ENCODE assay signal across 1 cellular context in the genomic region with DNA sequence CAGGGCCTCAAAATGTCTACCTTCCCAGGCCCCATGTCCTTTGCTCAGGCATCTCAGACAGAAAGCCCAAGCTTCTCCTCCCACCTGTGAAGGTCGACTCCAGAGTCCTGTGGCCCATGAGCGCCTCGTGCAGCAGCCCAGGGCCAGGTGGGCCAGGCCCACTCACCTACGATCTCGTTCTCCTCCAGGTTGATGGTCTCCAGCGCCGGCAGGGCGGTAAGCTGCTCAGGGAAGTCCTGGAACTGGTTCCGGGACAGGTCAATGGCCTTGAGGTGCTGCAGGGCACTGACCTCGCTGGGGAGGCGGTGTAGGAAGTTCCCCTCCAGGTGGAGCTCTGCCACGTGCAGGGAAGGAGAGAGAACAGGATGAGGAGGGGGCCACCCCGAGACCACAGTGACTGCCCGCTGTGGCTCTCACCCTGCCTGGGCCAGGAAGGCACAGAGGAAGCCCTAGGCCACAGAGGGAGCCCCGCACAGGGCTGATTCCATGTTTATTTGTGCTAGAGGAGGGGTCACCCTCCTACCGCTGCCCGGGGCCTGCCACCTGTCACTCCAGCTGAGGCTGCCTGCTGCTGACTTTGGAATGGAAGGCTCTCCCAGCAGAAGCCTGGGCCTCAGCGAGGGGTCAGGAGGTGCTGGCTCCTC.
A peak's percentile ranks its signal among the peaks of the same experiment; 100 is the strongest.
TF ChIP-seq lines count a peak whose summit lies in the region.

No MANE protein-coding gene starts in this region.

TF ChIP-seq in HepG2, 621 proteins besides CTCF, POLR2A, EP300 and RAD21 (continued from another document and continues in another):
- TF ChIP-seq, protein P1, sequence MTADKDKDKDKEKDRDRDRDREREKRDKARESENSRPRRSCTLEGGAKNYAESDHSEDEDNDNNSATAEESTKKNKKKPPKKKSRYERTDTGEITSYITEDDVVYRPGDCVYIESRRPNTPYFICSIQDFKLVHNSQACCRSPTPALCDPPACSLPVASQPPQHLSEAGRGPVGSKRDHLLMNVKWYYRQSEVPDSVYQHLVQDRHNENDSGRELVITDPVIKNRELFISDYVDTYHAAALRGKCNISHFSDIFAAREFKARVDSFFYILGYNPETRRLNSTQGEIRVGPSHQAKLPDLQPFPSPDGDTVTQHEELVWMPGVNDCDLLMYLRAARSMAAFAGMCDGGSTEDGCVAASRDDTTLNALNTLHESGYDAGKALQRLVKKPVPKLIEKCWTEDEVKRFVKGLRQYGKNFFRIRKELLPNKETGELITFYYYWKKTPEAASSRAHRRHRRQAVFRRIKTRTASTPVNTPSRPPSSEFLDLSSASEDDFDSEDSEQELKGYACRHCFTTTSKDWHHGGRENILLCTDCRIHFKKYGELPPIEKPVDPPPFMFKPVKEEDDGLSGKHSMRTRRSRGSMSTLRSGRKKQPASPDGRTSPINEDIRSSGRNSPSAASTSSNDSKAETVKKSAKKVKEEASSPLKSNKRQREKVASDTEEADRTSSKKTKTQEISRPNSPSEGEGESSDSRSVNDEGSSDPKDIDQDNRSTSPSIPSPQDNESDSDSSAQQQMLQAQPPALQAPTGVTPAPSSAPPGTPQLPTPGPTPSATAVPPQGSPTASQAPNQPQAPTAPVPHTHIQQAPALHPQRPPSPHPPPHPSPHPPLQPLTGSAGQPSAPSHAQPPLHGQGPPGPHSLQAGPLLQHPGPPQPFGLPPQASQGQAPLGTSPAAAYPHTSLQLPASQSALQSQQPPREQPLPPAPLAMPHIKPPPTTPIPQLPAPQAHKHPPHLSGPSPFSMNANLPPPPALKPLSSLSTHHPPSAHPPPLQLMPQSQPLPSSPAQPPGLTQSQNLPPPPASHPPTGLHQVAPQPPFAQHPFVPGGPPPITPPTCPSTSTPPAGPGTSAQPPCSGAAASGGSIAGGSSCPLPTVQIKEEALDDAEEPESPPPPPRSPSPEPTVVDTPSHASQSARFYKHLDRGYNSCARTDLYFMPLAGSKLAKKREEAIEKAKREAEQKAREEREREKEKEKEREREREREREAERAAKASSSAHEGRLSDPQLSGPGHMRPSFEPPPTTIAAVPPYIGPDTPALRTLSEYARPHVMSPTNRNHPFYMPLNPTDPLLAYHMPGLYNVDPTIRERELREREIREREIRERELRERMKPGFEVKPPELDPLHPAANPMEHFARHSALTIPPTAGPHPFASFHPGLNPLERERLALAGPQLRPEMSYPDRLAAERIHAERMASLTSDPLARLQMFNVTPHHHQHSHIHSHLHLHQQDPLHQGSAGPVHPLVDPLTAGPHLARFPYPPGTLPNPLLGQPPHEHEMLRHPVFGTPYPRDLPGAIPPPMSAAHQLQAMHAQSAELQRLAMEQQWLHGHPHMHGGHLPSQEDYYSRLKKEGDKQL (CRISPR knock-in tag; IDR thresholded peaks at IDR 0.05; ENCODE audit: low read depth) = 0 out of 2 replicates have a peak, but pooled peaks have one; percentile 60
- TF ChIP-seq GTF3A (CRISPR knock-in tag; conservative IDR thresholded peaks at IDR 0.05) (peak; percentile 92), ZNF772 (CRISPR knock-in tag; IDR thresholded peaks at IDR 0.05) (peak; percentile 39; the same call in 1 of the 2 replicates), NFATC3 (CRISPR knock-in tag; IDR thresholded peaks at IDR 0.05) (0 out of 2 replicates have a peak, but pooled peaks have one; percentile 71), EHMT2 (IDR thresholded peaks at IDR 0.05; ENCODE audit: borderline replicate concordance, low read depth, low read length) (no peak), ELF1 (CRISPR knock-in tag; IDR thresholded peaks at IDR 0.05) (peak; percentile 85), TARDBP (CRISPR knock-in tag; IDR thresholded peaks at IDR 0.05) (peak; percentile 71; the same call in 1 of the 2 replicates), ZNF563 (CRISPR knock-in tag; IDR thresholded peaks at IDR 0.05) (no peak; the same call in 1 of the 2 replicates), ERF (CRISPR knock-in tag; IDR thresholded peaks at IDR 0.05) (peak; percentile 65), ZNF776 (CRISPR knock-in tag; IDR thresholded peaks at IDR 0.05) (no peak), NCOR1 (IDR thresholded peaks at IDR 0.05; ENCODE audit: borderline replicate concordance, low read length) (no peak), SNRNP70 (IDR thresholded peaks at IDR 0.05; ENCODE audit: low read depth, low read length) (no peak), ZSCAN12 (CRISPR knock-in tag; IDR thresholded peaks at IDR 0.05) (no peak), PHF21A (CRISPR knock-in tag; IDR thresholded peaks at IDR 0.05) (peak; percentile 91; the same call in 1 of the 2 replicates), JUND (CRISPR knock-in tag; IDR thresholded peaks at IDR 0.05) (no peak), ZNF816 (CRISPR knock-in tag; IDR thresholded peaks at IDR 0.05; ENCODE audit: borderline replicate concordance) (peak; percentile 50; the same call in 1 of the 2 replicates), HNRNPLL (IDR thresholded peaks at IDR 0.05; ENCODE audit: low read depth, low read length, poor library complexity, severe bottlenecking) (no peak), TCF12 (IDR thresholded peaks at IDR 0.05) (no peak), TCF12 (CRISPR knock-in tag; IDR thresholded peaks at IDR 0.05) (no peak), ZNF292 (CRISPR knock-in tag; IDR thresholded peaks at IDR 0.05; ENCODE audit: borderline replicate concordance, low read depth) (peak; percentile 77), PITX1 (CRISPR knock-in tag; IDR thresholded peaks at IDR 0.05) (peak; percentile 56; the same call in 1 of the 2 replicates), ZNF83 (CRISPR knock-in tag; IDR thresholded peaks at IDR 0.05; ENCODE audit: borderline replicate concordance) (no peak; the same call in 1 of the 2 replicates), ZNF75D (CRISPR knock-in tag; IDR thresholded peaks at IDR 0.05; ENCODE audit: borderline replicate concordance) (no peak), ZNF761 (CRISPR knock-in tag; conservative IDR thresholded peaks at IDR 0.05) (peak; percentile 85; the same call in 1 of the 2 replicates), MTA1 (CRISPR knock-in tag; IDR thresholded peaks at IDR 0.05; ENCODE audit: borderline replicate concordance) (peak; percentile 69; the same call in 1 of the 2 replicates), ETV5 (CRISPR knock-in tag; IDR thresholded peaks at IDR 0.05; ENCODE audit: borderline replicate concordance) (peak; percentile 81), ZNF383 (CRISPR knock-in tag; IDR thresholded peaks at IDR 0.05; ENCODE audit: borderline replicate concordance) (no peak), ZNF3 (CRISPR knock-in tag; IDR thresholded peaks at IDR 0.05) (no peak; the same call in 1 of the 2 replicates), THAP11 (CRISPR knock-in tag; IDR thresholded peaks at IDR 0.05) (peak; percentile 90)
- TF ChIP-seq, protein P2, sequence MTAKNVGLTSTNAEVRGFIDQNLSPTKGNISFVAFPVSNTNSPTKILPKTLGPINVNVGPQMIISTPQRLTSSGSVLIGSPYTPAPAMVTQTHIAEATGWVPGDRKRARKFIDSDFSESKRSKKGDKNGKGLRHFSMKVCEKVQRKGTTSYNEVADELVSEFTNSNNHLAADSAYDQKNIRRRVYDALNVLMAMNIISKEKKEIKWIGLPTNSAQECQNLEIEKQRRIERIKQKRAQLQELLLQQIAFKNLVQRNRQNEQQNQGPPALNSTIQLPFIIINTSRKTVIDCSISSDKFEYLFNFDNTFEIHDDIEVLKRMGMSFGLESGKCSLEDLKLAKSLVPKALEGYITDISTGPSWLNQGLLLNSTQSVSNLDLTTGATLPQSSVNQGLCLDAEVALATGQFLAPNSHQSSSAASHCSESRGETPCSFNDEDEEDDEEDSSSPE (CRISPR knock-in tag; IDR thresholded peaks at IDR 0.05) = peak; percentile 92
- TF ChIP-seq, protein P3, sequence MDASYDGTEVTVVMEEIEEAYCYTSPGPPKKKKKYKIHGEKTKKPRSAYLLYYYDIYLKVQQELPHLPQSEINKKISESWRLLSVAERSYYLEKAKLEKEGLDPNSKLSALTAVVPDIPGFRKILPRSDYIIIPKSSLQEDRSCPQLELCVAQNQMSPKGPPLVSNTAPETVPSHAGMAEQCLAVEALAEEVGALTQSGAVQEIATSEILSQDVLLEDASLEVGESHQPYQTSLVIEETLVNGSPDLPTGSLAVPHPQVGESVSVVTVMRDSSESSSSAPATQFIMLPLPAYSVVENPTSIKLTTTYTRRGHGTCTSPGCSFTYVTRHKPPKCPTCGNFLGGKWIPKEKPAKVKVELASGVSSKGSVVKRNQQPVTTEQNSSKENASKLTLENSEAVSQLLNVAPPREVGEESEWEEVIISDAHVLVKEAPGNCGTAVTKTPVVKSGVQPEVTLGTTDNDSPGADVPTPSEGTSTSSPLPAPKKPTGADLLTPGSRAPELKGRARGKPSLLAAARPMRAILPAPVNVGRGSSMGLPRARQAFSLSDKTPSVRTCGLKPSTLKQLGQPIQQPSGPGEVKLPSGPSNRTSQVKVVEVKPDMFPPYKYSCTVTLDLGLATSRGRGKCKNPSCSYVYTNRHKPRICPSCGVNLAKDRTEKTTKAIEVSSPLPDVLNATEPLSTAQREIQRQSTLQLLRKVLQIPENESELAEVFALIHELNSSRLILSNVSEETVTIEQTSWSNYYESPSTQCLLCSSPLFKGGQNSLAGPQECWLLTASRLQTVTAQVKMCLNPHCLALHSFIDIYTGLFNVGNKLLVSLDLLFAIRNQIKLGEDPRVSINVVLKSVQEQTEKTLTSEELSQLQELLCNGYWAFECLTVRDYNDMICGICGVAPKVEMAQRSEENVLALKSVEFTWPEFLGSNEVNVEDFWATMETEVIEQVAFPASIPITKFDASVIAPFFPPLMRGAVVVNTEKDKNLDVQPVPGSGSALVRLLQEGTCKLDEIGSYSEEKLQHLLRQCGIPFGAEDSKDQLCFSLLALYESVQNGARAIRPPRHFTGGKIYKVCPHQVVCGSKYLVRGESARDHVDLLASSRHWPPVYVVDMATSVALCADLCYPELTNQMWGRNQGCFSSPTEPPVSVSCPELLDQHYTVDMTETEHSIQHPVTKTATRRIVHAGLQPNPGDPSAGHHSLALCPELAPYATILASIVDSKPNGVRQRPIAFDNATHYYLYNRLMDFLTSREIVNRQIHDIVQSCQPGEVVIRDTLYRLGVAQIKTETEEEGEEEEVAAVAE (CRISPR knock-in tag; IDR thresholded peaks at IDR 0.05; ENCODE audit: borderline replicate concordance) = peak; percentile 59; the same call in 1 of the 2 replicates
- TF ChIP-seq, protein P4, sequence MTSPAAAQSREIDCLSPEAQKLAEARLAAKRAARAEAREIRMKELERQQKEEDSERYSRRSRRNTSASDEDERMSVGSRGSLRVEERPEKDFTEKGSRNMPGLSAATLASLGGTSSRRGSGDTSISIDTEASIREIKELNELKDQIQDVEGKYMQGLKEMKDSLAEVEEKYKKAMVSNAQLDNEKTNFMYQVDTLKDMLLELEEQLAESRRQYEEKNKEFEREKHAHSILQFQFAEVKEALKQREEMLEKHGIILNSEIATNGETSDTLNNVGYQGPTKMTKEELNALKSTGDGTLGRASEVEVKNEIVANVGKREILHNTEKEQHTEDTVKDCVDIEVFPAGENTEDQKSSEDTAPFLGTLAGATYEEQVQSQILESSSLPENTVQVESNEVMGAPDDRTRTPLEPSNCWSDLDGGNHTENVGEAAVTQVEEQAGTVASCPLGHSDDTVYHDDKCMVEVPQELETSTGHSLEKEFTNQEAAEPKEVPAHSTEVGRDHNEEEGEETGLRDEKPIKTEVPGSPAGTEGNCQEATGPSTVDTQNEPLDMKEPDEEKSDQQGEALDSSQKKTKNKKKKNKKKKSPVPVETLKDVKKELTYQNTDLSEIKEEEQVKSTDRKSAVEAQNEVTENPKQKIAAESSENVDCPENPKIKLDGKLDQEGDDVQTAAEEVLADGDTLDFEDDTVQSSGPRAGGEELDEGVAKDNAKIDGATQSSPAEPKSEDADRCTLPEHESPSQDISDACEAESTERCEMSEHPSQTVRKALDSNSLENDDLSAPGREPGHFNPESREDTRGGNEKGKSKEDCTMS (CRISPR knock-in tag; conservative IDR thresholded peaks at IDR 0.05) = no peak
- TF ChIP-seq, protein P5, sequence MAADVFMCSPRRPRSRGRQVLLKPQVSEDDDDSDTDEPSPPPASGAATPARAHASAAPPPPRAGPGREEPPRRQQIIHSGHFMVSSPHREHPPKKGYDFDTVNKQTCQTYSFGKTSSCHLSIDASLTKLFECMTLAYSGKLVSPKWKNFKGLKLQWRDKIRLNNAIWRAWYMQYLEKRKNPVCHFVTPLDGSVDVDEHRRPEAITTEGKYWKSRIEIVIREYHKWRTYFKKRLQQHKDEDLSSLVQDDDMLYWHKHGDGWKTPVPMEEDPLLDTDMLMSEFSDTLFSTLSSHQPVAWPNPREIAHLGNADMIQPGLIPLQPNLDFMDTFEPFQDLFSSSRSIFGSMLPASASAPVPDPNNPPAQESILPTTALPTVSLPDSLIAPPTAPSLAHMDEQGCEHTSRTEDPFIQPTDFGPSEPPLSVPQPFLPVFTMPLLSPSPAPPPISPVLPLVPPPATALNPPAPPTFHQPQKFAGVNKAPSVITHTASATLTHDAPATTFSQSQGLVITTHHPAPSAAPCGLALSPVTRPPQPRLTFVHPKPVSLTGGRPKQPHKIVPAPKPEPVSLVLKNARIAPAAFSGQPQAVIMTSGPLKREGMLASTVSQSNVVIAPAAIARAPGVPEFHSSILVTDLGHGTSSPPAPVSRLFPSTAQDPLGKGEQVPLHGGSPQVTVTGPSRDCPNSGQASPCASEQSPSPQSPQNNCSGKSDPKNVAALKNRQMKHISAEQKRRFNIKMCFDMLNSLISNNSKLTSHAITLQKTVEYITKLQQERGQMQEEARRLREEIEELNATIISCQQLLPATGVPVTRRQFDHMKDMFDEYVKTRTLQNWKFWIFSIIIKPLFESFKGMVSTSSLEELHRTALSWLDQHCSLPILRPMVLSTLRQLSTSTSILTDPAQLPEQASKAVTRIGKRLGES (CRISPR knock-in tag; IDR thresholded peaks at IDR 0.05; ENCODE audit: borderline replicate concordance) = no peak
- TF ChIP-seq, protein P6, sequence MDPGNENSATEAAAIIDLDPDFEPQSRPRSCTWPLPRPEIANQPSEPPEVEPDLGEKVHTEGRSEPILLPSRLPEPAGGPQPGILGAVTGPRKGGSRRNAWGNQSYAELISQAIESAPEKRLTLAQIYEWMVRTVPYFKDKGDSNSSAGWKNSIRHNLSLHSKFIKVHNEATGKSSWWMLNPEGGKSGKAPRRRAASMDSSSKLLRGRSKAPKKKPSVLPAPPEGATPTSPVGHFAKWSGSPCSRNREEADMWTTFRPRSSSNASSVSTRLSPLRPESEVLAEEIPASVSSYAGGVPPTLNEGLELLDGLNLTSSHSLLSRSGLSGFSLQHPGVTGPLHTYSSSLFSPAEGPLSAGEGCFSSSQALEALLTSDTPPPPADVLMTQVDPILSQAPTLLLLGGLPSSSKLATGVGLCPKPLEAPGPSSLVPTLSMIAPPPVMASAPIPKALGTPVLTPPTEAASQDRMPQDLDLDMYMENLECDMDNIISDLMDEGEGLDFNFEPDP (CRISPR knock-in tag; conservative IDR thresholded peaks at IDR 0.05) = no peak
- TF ChIP-seq, protein P7, sequence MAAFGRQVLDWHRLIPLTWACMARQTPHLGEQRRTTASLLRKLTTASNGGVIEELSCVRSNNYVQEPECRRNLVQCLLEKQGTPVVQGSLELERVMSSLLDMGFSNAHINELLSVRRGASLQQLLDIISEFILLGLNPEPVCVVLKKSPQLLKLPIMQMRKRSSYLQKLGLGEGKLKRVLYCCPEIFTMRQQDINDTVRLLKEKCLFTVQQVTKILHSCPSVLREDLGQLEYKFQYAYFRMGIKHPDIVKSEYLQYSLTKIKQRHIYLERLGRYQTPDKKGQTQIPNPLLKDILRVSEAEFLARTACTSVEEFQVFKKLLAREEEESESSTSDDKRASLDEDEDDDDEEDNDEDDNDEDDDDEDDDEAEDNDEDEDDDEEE (CRISPR knock-in tag; IDR thresholded peaks at IDR 0.05) = no peak
- TF ChIP-seq, protein P8, sequence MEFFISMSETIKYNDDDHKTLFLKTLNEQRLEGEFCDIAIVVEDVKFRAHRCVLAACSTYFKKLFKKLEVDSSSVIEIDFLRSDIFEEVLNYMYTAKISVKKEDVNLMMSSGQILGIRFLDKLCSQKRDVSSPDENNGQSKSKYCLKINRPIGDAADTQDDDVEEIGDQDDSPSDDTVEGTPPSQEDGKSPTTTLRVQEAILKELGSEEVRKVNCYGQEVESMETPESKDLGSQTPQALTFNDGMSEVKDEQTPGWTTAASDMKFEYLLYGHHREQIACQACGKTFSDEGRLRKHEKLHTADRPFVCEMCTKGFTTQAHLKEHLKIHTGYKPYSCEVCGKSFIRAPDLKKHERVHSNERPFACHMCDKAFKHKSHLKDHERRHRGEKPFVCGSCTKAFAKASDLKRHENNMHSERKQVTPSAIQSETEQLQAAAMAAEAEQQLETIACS (CRISPR knock-in tag; IDR thresholded peaks at IDR 0.05) = no peak
